In the genomic region with DNA sequence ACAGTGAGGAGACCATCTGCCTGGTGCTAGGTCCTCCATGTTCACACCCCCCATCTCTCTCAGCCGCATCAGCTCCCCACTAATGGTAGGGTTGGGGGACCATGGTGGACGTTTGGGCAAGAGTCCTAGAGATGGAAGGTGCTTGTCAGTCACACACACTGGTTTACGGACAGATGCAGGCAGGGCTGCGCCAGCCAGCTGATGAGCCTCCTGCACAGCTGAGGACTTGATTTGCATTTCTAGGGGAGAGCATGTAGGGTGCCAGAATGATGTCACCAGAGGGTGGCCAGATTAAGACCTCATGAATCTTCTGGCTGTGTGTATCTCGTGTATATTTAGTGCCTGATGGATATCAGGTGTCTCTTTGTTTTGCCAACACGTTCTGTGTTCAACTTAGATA, we compare ENCODE assay signal across 30 cellular contexts. TPM values are rescaled to one million over a fixed set of nuclear protein-coding genes. Genes with fewer than 3 reads are reported as not detected.
"Had no signal": no experiment of that assay in that cellular context is flagged by ENCODE, and none has a peak within 500 bp of the region (broad histone marks: within the 10 kb centered on the region; RNA-seq: fewer than 3 reads in every experiment).

No MANE protein-coding gene starts in this region.

- H3K27ac ChIP-seq: ascending aorta, cardiac muscle cell, SJSA1 had no signal

- H3K4me2 ChIP-seq: SK-N-SH had no signal

- H3K27me3 ChIP-seq: ascending aorta, cardiac muscle cell had no signal

- H3K36me3 Mint-ChIP-seq: activated naive CD8-positive, alpha-beta T cell treated with anti-CD3 and anti-CD28 coated beads for 36 hours had no signal

- H3K9me2 ChIP-seq: SK-N-SH had no signal

- H3K4me1 ChIP-seq: ascending aorta, SJSA1 had no signal

- DNase-seq: activated CD4-positive, alpha-beta T cell treated with anti-CD3 and anti-CD28 coated beads, Interleukin-2, amount 10 ng/mL, durations not matched to agents 24 days and 14 days; activated CD4-positive, alpha-beta T cell treated with anti-CD3 and anti-CD28 coated beads, Interleukin-2, amount 50 U/mL, for 4 hours; activated CD8-positive, alpha-beta T cell treated with anti-CD3 and anti-CD28 coated beads for 36 hours; activated effector memory CD4-positive, alpha-beta T cell treated with anti-CD3 and anti-CD28 coated beads, Interleukin-2, amount 50 U/mL, for 16 hours; activated naive CD4-positive, alpha-beta T cell; activated naive CD4-positive, alpha-beta T cell treated with anti-CD3 and anti-CD28 coated beads, Interleukin-2, amount 50 U/mL, for 16 hours; activated naive CD8-positive, alpha-beta T cell treated with anti-CD3 and anti-CD28 coated beads for 36 hours; activated T-cell treated with anti-CD3 and anti-CD28 coated beads, Interleukin-2, amount 50 U/mL, for 1 hour; activated T-cell treated with anti-CD3 and anti-CD28 coated beads, Interleukin-2, amount 50 U/mL, for 72 hours; amygdala; MM.1S; NCI-H1092 treated with DMSO at 0.1 percent for 48 hours; NCI-H187 treated with DMSO at 0.1 percent for 48 hours; NCI-H2081; NCI-H2171 treated with DMSO at 0.1 percent for 48 hours; NCI-H2227 treated with DMSO at 0.1 percent for 48 hours; NCI-H446; NCI-H524; NCI-H82; RPMI8226; SHP77 treated with DMSO at 0.1 percent for 48 hours; SK-N-SH had no signal

- H3K27ac Mint-ChIP-seq: activated CD4-positive, alpha-beta T cell treated with anti-CD3 and anti-CD28 coated beads, Interleukin-2, amount 10 ng/mL, durations not matched to agents 24 days and 14 days; activated CD8-positive, alpha-beta T cell treated with anti-CD3 and anti-CD28 coated beads for 36 hours; activated naive CD8-positive, alpha-beta T cell treated with anti-CD3 and anti-CD28 coated beads for 36 hours; activated T-cell treated with anti-CD3 and anti-CD28 coated beads, Interleukin-2, amount 50 U/mL, for 72 hours; activated T-helper 17 cell treated with anti-CD3 and anti-CD28 coated beads, Interleukin-2, amount 50 U/mL, for 72 hours; T-helper 1 cell treated with Interleukin-12 subunit alpha and Interleukin-12 subunit beta and Interleukin-4 antibody, amounts not matched to agents 30 μg/mL and 1 μg/mL, for 36 hours; T-helper 2 cell treated with Interferon-gamma antibody and Interleukin-4, amounts not matched to agents 5 μg/mL and 100 μg/mL, for 36 hours had no signal

- H3K4me1 Mint-ChIP-seq: activated CD4-positive, alpha-beta T cell treated with anti-CD3 and anti-CD28 coated beads, Interleukin-2, amount 10 ng/mL, durations not matched to agents 24 days and 14 days; activated naive CD8-positive, alpha-beta T cell treated with anti-CD3 and anti-CD28 coated beads for 36 hours; activated T-helper 17 cell treated with anti-CD3 and anti-CD28 coated beads, Interleukin-2, amount 50 U/mL, for 72 hours had no signal

- H3K4me3 ChIP-seq: ascending aorta, cardiac muscle cell, SJSA1 had no signal

- ATAC-seq: activated CD8-positive, alpha-beta T cell treated with anti-CD3 and anti-CD28 coated beads for 36 hours; activated T-cell treated with anti-CD3 and anti-CD28 coated beads, Interleukin-2, amount 50 U/mL, for 72 hours; activated T-helper 17 cell treated with anti-CD3 and anti-CD28 coated beads, Interleukin-2, amount 50 U/mL, for 72 hours; Panc1 had no signal

- H3K9me3 Mint-ChIP-seq: activated CD4-positive, alpha-beta T cell treated with anti-CD3 and anti-CD28 coated beads, Interleukin-2, amount 10 ng/mL, durations not matched to agents 24 days and 14 days; activated CD8-positive, alpha-beta T cell treated with anti-CD3 and anti-CD28 coated beads for 36 hours; activated naive CD8-positive, alpha-beta T cell treated with anti-CD3 and anti-CD28 coated beads for 36 hours; activated T-cell treated with anti-CD3 and anti-CD28 coated beads, Interleukin-2, amount 50 U/mL, for 72 hours; activated T-helper 17 cell treated with anti-CD3 and anti-CD28 coated beads, Interleukin-2, amount 50 U/mL, for 72 hours; T-helper 1 cell treated with Interleukin-12 subunit alpha and Interleukin-12 subunit beta and Interleukin-4 antibody, amounts not matched to agents 30 μg/mL and 1 μg/mL, for 36 hours; T-helper 2 cell treated with Interferon-gamma antibody and Interleukin-4, amounts not matched to agents 5 μg/mL and 100 μg/mL, for 36 hours had no signal

- H3K36me3 ChIP-seq: ascending aorta, cardiac muscle cell, SJSA1 had no signal

- H3K27me3 Mint-ChIP-seq: activated CD4-positive, alpha-beta T cell treated with anti-CD3 and anti-CD28 coated beads, Interleukin-2, amount 10 ng/mL, durations not matched to agents 24 days and 14 days; activated CD8-positive, alpha-beta T cell treated with anti-CD3 and anti-CD28 coated beads for 36 hours had no signal

- H3K4me3 Mint-ChIP-seq: activated CD4-positive, alpha-beta T cell treated with anti-CD3 and anti-CD28 coated beads, Interleukin-2, amount 10 ng/mL, durations not matched to agents 24 days and 14 days; activated CD8-positive, alpha-beta T cell treated with anti-CD3 and anti-CD28 coated beads for 36 hours; activated naive CD8-positive, alpha-beta T cell treated with anti-CD3 and anti-CD28 coated beads for 36 hours; activated T-cell treated with anti-CD3 and anti-CD28 coated beads, Interleukin-2, amount 50 U/mL, for 72 hours; activated T-helper 17 cell treated with anti-CD3 and anti-CD28 coated beads, Interleukin-2, amount 50 U/mL, for 72 hours; T-helper 1 cell treated with Interleukin-12 subunit alpha and Interleukin-12 subunit beta and Interleukin-4 antibody, amounts not matched to agents 30 μg/mL and 1 μg/mL, for 36 hours; T-helper 2 cell treated with Interferon-gamma antibody and Interleukin-4, amounts not matched to agents 5 μg/mL and 100 μg/mL, for 36 hours had no signal

RNA-seq across cellular contexts. Expression of gene CST8, which starts 28.6 kb away (rescaled TPM):
- total RNA-seq: activated CD4-positive, alpha-beta T cell treated with anti-CD3 and anti-CD28 coated beads, Interleukin-2, amount 10 ng/mL, durations not matched to agents 24 days and 14 days; activated CD8-positive, alpha-beta memory T cell treated with anti-CD3 and anti-CD28 coated beads for 36 hours; activated CD8-positive, alpha-beta T cell treated with anti-CD3 and anti-CD28 coated beads for 36 hours; activated naive CD8-positive, alpha-beta T cell treated with anti-CD3 and anti-CD28 coated beads for 36 hours; activated T-cell treated with anti-CD3 and anti-CD28 coated beads, Interleukin-2, amount 50 U/mL, for 72 hours; ascending aorta; cardiac muscle cell; SJSA1 had no signal
- polyA plus RNA-seq: cardiac muscle cell, SK-N-SH had no signal

RNA-seq across cellular contexts. Expression of gene CST9L, which starts 48.7 kb away (rescaled TPM):
- total RNA-seq: activated CD4-positive, alpha-beta T cell treated with anti-CD3 and anti-CD28 coated beads, Interleukin-2, amount 10 ng/mL, durations not matched to agents 24 days and 14 days; activated CD8-positive, alpha-beta memory T cell treated with anti-CD3 and anti-CD28 coated beads for 36 hours; activated CD8-positive, alpha-beta T cell treated with anti-CD3 and anti-CD28 coated beads for 36 hours; activated naive CD8-positive, alpha-beta T cell treated with anti-CD3 and anti-CD28 coated beads for 36 hours; activated T-cell treated with anti-CD3 and anti-CD28 coated beads, Interleukin-2, amount 50 U/mL, for 72 hours; activated T-helper 17 cell treated with anti-CD3 and anti-CD28 coated beads, Interleukin-2, amount 50 U/mL, for 72 hours; ascending aorta; cardiac muscle cell; SJSA1 had no signal
- polyA plus RNA-seq: cardiac muscle cell, SK-N-SH had no signal
